1 cellular context compared by ENCODE assay signal in genomic region chr17:42322382-42323267, GRCh38.
A peak's percentile ranks its signal among the peaks of the same experiment; 100 is the strongest.
TF ChIP-seq lines count a peak whose summit lies in the region.

No MANE protein-coding gene starts in this region.

TF ChIP-seq in HepG2, 621 proteins besides CTCF, POLR2A, EP300 and RAD21 (continued from another document and continues in another):
- TF ChIP-seq, protein P1, sequence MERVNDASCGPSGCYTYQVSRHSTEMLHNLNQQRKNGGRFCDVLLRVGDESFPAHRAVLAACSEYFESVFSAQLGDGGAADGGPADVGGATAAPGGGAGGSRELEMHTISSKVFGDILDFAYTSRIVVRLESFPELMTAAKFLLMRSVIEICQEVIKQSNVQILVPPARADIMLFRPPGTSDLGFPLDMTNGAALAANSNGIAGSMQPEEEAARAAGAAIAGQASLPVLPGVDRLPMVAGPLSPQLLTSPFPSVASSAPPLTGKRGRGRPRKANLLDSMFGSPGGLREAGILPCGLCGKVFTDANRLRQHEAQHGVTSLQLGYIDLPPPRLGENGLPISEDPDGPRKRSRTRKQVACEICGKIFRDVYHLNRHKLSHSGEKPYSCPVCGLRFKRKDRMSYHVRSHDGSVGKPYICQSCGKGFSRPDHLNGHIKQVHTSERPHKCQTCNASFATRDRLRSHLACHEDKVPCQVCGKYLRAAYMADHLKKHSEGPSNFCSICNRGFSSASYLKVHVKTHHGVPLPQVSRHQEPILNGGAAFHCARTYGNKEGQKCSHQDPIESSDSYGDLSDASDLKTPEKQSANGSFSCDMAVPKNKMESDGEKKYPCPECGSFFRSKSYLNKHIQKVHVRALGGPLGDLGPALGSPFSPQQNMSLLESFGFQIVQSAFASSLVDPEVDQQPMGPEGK (CRISPR knock-in tag; IDR thresholded peaks at IDR 0.05) = peak; percentile 56; the same call in 1 of the 2 replicates
- TF ChIP-seq NKX3-1 (CRISPR knock-in tag; IDR thresholded peaks at IDR 0.05) (no peak), ZFP82 (CRISPR knock-in tag; IDR thresholded peaks at IDR 0.05; ENCODE audit: borderline replicate concordance) (no peak), DRAP1 (CRISPR knock-in tag; IDR thresholded peaks at IDR 0.05) (peak; percentile 34; the same call in 1 of the 2 replicates), ZNF503 (CRISPR knock-in tag; IDR thresholded peaks at IDR 0.05) (no peak; the same call in 1 of the 2 replicates), ZBTB38 (CRISPR knock-in tag; IDR thresholded peaks at IDR 0.05) (peak; percentile 85; the same call in 1 of the 2 replicates), ARNTL (CRISPR knock-in tag; IDR thresholded peaks at IDR 0.05) (no peak), ZNF549 (CRISPR knock-in tag; IDR thresholded peaks at IDR 0.05) (no peak), ZXDC (CRISPR knock-in tag; IDR thresholded peaks at IDR 0.05) (no peak), ZNF761 (CRISPR knock-in tag; conservative IDR thresholded peaks at IDR 0.05) (no peak), ZNF256 (CRISPR knock-in tag; conservative IDR thresholded peaks at IDR 0.05) (no peak), BRD4 (CRISPR knock-in tag; IDR thresholded peaks at IDR 0.05) (no peak), HMGA1 (CRISPR knock-in tag; conservative IDR thresholded peaks at IDR 0.05) (no peak), NFYC (CRISPR knock-in tag; IDR thresholded peaks at IDR 0.05) (no peak), RELA (CRISPR knock-in tag; IDR thresholded peaks at IDR 0.05) (no peak), ZNF841 (CRISPR knock-in tag; IDR thresholded peaks at IDR 0.05; ENCODE audit: borderline replicate concordance) (no peak), HNRNPLL (IDR thresholded peaks at IDR 0.05; ENCODE audit: low read depth, low read length, poor library complexity, severe bottlenecking) (no peak), MEF2D (CRISPR knock-in tag; IDR thresholded peaks at IDR 0.05) (no peak), ZNF570 (CRISPR knock-in tag; IDR thresholded peaks at IDR 0.05; ENCODE audit: borderline replicate concordance) (no peak), ZNF136 (CRISPR knock-in tag; IDR thresholded peaks at IDR 0.05; ENCODE audit: low read depth) (no peak), SNRNP70 (IDR thresholded peaks at IDR 0.05; ENCODE audit: low read depth, low read length) (no peak), MAFG (CRISPR knock-in tag; IDR thresholded peaks at IDR 0.05) (no peak), IKZF4 (CRISPR knock-in tag; IDR thresholded peaks at IDR 0.05; ENCODE audit: borderline replicate concordance, low read depth, not compliant biosample characterization) (no peak), ZNF883 (CRISPR knock-in tag; IDR thresholded peaks at IDR 0.05; ENCODE audit: not compliant biosample characterization) (no peak), NCOA5 (CRISPR knock-in tag; IDR thresholded peaks at IDR 0.05) (no peak), ISL2 (CRISPR knock-in tag; IDR thresholded peaks at IDR 0.05) (peak; percentile 48; the same call in 1 of the 2 replicates), TGIF2 (CRISPR knock-in tag; IDR thresholded peaks at IDR 0.05) (no peak; the same call in 1 of the 2 replicates), SIX4 (CRISPR knock-in tag; IDR thresholded peaks at IDR 0.05) (no peak), ZFX (CRISPR knock-in tag; IDR thresholded peaks at IDR 0.05; ENCODE audit: low read depth) (peak; percentile 55; the same call in 1 of the 2 replicates), ZNF143 (CRISPR knock-in tag; IDR thresholded peaks at IDR 0.05) (no peak), CCDC6 (CRISPR knock-in tag; IDR thresholded peaks at IDR 0.05) (peak; percentile 61; the same call in 1 of the 2 replicates), AKNA (CRISPR knock-in tag; IDR thresholded peaks at IDR 0.05; ENCODE audit: borderline replicate concordance) (no peak)
- TF ChIP-seq, protein P2, sequence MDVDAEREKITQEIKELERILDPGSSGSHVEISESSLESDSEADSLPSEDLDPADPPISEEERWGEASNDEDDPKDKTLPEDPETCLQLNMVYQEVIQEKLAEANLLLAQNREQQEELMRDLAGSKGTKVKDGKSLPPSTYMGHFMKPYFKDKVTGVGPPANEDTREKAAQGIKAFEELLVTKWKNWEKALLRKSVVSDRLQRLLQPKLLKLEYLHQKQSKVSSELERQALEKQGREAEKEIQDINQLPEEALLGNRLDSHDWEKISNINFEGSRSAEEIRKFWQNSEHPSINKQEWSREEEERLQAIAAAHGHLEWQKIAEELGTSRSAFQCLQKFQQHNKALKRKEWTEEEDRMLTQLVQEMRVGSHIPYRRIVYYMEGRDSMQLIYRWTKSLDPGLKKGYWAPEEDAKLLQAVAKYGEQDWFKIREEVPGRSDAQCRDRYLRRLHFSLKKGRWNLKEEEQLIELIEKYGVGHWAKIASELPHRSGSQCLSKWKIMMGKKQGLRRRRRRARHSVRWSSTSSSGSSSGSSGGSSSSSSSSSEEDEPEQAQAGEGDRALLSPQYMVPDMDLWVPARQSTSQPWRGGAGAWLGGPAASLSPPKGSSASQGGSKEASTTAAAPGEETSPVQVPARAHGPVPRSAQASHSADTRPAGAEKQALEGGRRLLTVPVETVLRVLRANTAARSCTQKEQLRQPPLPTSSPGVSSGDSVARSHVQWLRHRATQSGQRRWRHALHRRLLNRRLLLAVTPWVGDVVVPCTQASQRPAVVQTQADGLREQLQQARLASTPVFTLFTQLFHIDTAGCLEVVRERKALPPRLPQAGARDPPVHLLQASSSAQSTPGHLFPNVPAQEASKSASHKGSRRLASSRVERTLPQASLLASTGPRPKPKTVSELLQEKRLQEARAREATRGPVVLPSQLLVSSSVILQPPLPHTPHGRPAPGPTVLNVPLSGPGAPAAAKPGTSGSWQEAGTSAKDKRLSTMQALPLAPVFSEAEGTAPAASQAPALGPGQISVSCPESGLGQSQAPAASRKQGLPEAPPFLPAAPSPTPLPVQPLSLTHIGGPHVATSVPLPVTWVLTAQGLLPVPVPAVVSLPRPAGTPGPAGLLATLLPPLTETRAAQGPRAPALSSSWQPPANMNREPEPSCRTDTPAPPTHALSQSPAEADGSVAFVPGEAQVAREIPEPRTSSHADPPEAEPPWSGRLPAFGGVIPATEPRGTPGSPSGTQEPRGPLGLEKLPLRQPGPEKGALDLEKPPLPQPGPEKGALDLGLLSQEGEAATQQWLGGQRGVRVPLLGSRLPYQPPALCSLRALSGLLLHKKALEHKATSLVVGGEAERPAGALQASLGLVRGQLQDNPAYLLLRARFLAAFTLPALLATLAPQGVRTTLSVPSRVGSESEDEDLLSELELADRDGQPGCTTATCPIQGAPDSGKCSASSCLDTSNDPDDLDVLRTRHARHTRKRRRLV (CRISPR knock-in tag; IDR thresholded peaks at IDR 0.05) = no peak
- TF ChIP-seq, protein P3, sequence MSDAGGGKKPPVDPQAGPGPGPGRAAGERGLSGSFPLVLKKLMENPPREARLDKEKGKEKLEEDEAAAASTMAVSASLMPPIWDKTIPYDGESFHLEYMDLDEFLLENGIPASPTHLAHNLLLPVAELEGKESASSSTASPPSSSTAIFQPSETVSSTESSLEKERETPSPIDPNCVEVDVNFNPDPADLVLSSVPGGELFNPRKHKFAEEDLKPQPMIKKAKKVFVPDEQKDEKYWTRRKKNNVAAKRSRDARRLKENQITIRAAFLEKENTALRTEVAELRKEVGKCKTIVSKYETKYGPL (CRISPR knock-in tag; IDR thresholded peaks at IDR 0.05) = no peak
- TF ChIP-seq, protein P4, sequence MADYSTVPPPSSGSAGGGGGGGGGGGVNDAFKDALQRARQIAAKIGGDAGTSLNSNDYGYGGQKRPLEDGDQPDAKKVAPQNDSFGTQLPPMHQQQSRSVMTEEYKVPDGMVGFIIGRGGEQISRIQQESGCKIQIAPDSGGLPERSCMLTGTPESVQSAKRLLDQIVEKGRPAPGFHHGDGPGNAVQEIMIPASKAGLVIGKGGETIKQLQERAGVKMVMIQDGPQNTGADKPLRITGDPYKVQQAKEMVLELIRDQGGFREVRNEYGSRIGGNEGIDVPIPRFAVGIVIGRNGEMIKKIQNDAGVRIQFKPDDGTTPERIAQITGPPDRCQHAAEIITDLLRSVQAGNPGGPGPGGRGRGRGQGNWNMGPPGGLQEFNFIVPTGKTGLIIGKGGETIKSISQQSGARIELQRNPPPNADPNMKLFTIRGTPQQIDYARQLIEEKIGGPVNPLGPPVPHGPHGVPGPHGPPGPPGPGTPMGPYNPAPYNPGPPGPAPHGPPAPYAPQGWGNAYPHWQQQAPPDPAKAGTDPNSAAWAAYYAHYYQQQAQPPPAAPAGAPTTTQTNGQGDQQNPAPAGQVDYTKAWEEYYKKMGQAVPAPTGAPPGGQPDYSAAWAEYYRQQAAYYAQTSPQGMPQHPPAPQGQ (CRISPR knock-in tag; IDR thresholded peaks at IDR 0.05; ENCODE audit: borderline replicate concordance) = no peak
- TF ChIP-seq, protein P5, sequence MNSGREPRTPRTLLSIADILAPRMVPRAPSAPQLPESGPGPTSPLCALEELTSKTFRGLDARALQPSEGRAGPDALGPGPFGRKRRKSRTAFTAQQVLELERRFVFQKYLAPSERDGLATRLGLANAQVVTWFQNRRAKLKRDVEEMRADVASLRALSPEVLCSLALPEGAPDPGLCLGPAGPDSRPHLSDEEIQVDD (CRISPR knock-in tag; IDR thresholded peaks at IDR 0.05; ENCODE audit: borderline replicate concordance) = no peak
